ENCODE assay signal across 35 cellular contexts in genomic region chr10:51643734-51644133, GRCh38.
"Had no signal": no experiment of that assay in that cellular context is flagged by ENCODE, and none has a peak within 500 bp of the region (broad histone marks: within the 10 kb centered on the region; RNA-seq: fewer than 3 reads in every experiment).

No MANE protein-coding gene starts in this region.

- H3K4me3 Mint-ChIP-seq: activated B cell treated with CpG ODN at 0.5 μM for 24 hours; activated CD4-positive, alpha-beta memory T cell treated with anti-CD3 and anti-CD28 coated beads for 36 hours; activated naive CD4-positive, alpha-beta T cell treated with anti-CD3 and anti-CD28 coated beads for 36 hours; activated T-cell treated with anti-CD3 and anti-CD28 coated beads, Interleukin-2, amount 50 U/mL, for 4 hours; activated T-helper 1 cell treated with anti-CD3 and anti-CD28 coated beads, Interleukin-12 subunit alpha, Interleukin-12 subunit beta, Interleukin-2, Interleukin-4 antibody, amounts not matched to agents 30 ng/mL and 10 ng/mL and 1 ng/mL, durations not matched to agents 14 hours and 24 hours and 36 hours had no signal

- H3K4me3 ChIP-seq: PC-9 had no signal

- H3K9me3 Mint-ChIP-seq: activated B cell treated with CpG ODN at 0.5 μM for 24 hours; activated CD4-positive, alpha-beta memory T cell treated with anti-CD3 and anti-CD28 coated beads for 36 hours; activated naive CD4-positive, alpha-beta T cell treated with anti-CD3 and anti-CD28 coated beads for 36 hours; activated naive CD4-positive, alpha-beta T cell treated with anti-CD3 and anti-CD28 coated beads, Interleukin-2, amount 50 U/mL, for 72 hours; activated T-cell treated with anti-CD3 and anti-CD28 coated beads, Interleukin-2, amount 50 U/mL, for 4 hours; activated T-helper 1 cell treated with anti-CD3 and anti-CD28 coated beads, Interleukin-12 subunit alpha, Interleukin-12 subunit beta, Interleukin-2, Interleukin-4 antibody, amounts not matched to agents 30 ng/mL and 10 ng/mL and 1 ng/mL, durations not matched to agents 14 hours and 24 hours and 36 hours had no signal

- H3K27ac ChIP-seq: PC-9, RWPE1, VCaP had no signal

- H3K4me2 ChIP-seq: PC-9 had no signal

- H3K27ac Mint-ChIP-seq: activated B cell treated with CpG ODN at 0.5 μM for 24 hours; activated CD4-positive, alpha-beta memory T cell treated with anti-CD3 and anti-CD28 coated beads for 36 hours; activated naive CD4-positive, alpha-beta T cell treated with anti-CD3 and anti-CD28 coated beads for 36 hours; activated naive CD4-positive, alpha-beta T cell treated with anti-CD3 and anti-CD28 coated beads, Interleukin-2, amount 50 U/mL, for 72 hours; activated T-helper 1 cell treated with anti-CD3 and anti-CD28 coated beads, Interleukin-12 subunit alpha, Interleukin-12 subunit beta, Interleukin-2, Interleukin-4 antibody, amounts not matched to agents 30 ng/mL and 10 ng/mL and 1 ng/mL, durations not matched to agents 14 hours and 24 hours and 36 hours had no signal

- DNase-seq: activated B cell treated with CpG ODN at 0.5 μM for 24 hours; activated CD4-positive, alpha-beta memory T cell treated with anti-CD3 and anti-CD28 coated beads for 36 hours; activated CD4-positive, alpha-beta T cell treated with anti-CD3 and anti-CD28 coated beads for 4 hours; activated CD4-positive, alpha-beta T cell treated with anti-CD3 and anti-CD28 coated beads, Interleukin-2, amount 50 U/mL, for 1 hour; activated CD4-positive, CD25-positive, alpha-beta regulatory T cell treated with anti-CD3 and anti-CD28 coated beads, Interleukin-2, amount 50 U/mL, for 72 hours; activated CD8-positive, alpha-beta memory T cell treated with anti-CD3 and anti-CD28 coated beads, Interleukin-2, amount 50 U/mL, for 4 hours; activated gamma-delta T cell treated with Interleukin-2 at 50 U/mL for 16 hours; activated naive CD4-positive, alpha-beta T cell treated with anti-CD3 and anti-CD28 coated beads for 36 hours; activated T-cell treated with anti-CD3 and anti-CD28 coated beads for 4 hours; activated T-cell treated with anti-CD3 and anti-CD28 coated beads, Interleukin-2, amount 50 U/mL, for 4 hours; amniotic stem cell; aorta; central memory CD4-positive, alpha-beta T cell; KG1; MM.1S; MV-4-11; NCI-H1092; NCI-H1436 treated with DMSO at 0.1 percent for 48 hours; NCI-H1694 treated with DMSO at 0.1 percent for 48 hours; NCI-H2029; NCI-H345; NCI-H524 treated with DMSO at 0.1 percent for 48 hours; NCI-H748 treated with DMSO at 0.1 percent for 48 hours; NK-92 treated with Interleukin-12 subunit alpha and Interleukin-12 subunit beta, amount 100 ng/mL, for 24 hours; PC-9; SIG-M5; SW 1271; T-helper 1 cell; T-helper 2 cell; T-helper 9 cell had no signal

- H3K4me1 Mint-ChIP-seq: activated B cell treated with CpG ODN at 0.5 μM for 24 hours had no signal

- H3K36me3 Mint-ChIP-seq: activated CD4-positive, alpha-beta memory T cell treated with anti-CD3 and anti-CD28 coated beads for 36 hours; activated naive CD4-positive, alpha-beta T cell treated with anti-CD3 and anti-CD28 coated beads, Interleukin-2, amount 50 U/mL, for 72 hours had no signal

- H3K27me3 Mint-ChIP-seq: activated B cell treated with CpG ODN at 0.5 μM for 24 hours; activated CD4-positive, alpha-beta memory T cell treated with anti-CD3 and anti-CD28 coated beads for 36 hours had no signal

- ATAC-seq: activated naive CD4-positive, alpha-beta T cell treated with anti-CD3 and anti-CD28 coated beads, Interleukin-2, amount 50 U/mL, for 72 hours; activated T-cell treated with anti-CD3 and anti-CD28 coated beads, Interleukin-2, amount 50 U/mL, for 4 hours; Right ventricle myocardium inferior had no signal

- H2AFZ ChIP-seq: PC-9 had no signal
